In genomic region chr3:153052096-153052460, GRCh38 we compare ENCODE assay signal across 9 cellular contexts.
DNase-seq lines count a peak whose midpoint lies in the region; ATAC-seq, FAIRE-seq and TF ChIP-seq lines count a peak whose summit lies in the region.
"Had no signal": no experiment of that assay in that cellular context is flagged by ENCODE, and none has a peak within 500 bp of the region (broad histone marks: within the 10 kb centered on the region; RNA-seq: fewer than 3 reads in every experiment).

No MANE protein-coding gene starts in this region.

- no TSS peak for BruUV-seq in HepG2 (replicated peaks; lab: Mats Ljungman, UMichigan)

- in situ Hi-C loops in astrocyte of the spinal cord (cut with HindIII; ENCODE audit: low sequenced_read_pairs), result no loop called here
- in situ Hi-C loops in HepG2 (cut with HindIII; ENCODE audit: extremely low pct_ligation_motif_present, low pct_unique_long_range_greater_than_20kb), result no loop called here

- no peak for TF ChIP-seq EP300 in HepG2 (IDR thresholded peaks at IDR 0.05; ENCODE audit: low read depth in 2 of 2, low read length in 2 of 2)
- TF ChIP-seq EP300 in HepG2 (CRISPR knock-in tag; IDR thresholded peaks at IDR 0.05; ENCODE audit: borderline replicate concordance), result no peak

- POLR2A ChIA-PET in AG04449 (lab: Yijun Ruan, JAX), result interaction anchor here (0.6 to 1.5 kb wide), 2 partner anchors 89 to 109 kb away, joined by 3 to 10 read pairs; no protein-coding TSS in a partner anchor
- POLR2A ChIA-PET in HepG2 (lab: Yijun Ruan, JAX), result no interaction called here

- H4K20me1 ChIP-seq in HepG2 (ENCODE audit: insufficient read depth, low read length), result no peaks in the 10 kb centered on the region

- intact Hi-C loops in HepG2 (cut with micrococcal nuclease; ENCODE audit: unreplicated experiment), result no loop called here

- TF ChIP-seq CTCF in AG04449 (IDR thresholded peaks at IDR 0.05; ENCODE audit: insufficient read depth, low read length, missing control alignments) (no peak), astrocyte of the spinal cord (IDR thresholded peaks at IDR 0.05; ENCODE audit: low read depth, low read length) (no peak), HepG2 (CRISPR knock-in tag; IDR thresholded peaks at IDR 0.05) (no peak)

- no peak overlapping the region for H2AFZ ChIP-seq in HepG2 (ENCODE audit: low read length)

- TF ChIP-seq RAD21 in HepG2 (CRISPR knock-in tag; IDR thresholded peaks at IDR 0.05), result no peak

- no peaks in the 10 kb centered on the region for H3K79me2 ChIP-seq in HepG2 (ENCODE audit: insufficient read depth, low read length)

- ATAC-seq in HepG2, result no peak
- no peak for ATAC-seq in GM21717 (IDR thresholded peaks at IDR 0.05; ENCODE audit: unreplicated experiment)
- no peak for ATAC-seq in GM18498 (IDR thresholded peaks at IDR 0.05; ENCODE audit: unreplicated experiment)

- H3K4me3 ChIP-seq in AG04449 (ENCODE audit: low read depth, low read length), result no peak overlapping the region
- no peak overlapping the region for H3K4me3 ChIP-seq in astrocyte of the spinal cord (ENCODE audit: low read depth, low read length)
- no peak overlapping the region for H3K4me3 ChIP-seq in HepG2 (replicated peaks in 1 of 3; ENCODE audit: insufficient read depth in 1 of 3, low read depth in 2 of 3, low read length in 3 of 3)
- H3K4me3 ChIP-seq: dorsolateral prefrontal cortex had no signal

- no peaks in the 10 kb centered on the region for H3K36me3 ChIP-seq in HepG2 (replicated peaks in 1 of 2; ENCODE audit: control insufficient read depth in 1 of 2, insufficient read depth in 2 of 2, low read length in 2 of 2)

- no peaks in the 10 kb centered on the region for H3K9me3 ChIP-seq in HepG2 (ENCODE audit: low read length)

- WGBS in HepG2 (ENCODE audit: low lambda C conversion rate), result 0% methylated on average over 4 of the region's 4 CpGs

- no peak for FAIRE-seq in HepG2 (lab: Jason Lieb, UNC)

- no peak overlapping the region for H3K27ac ChIP-seq in HepG2 (ENCODE audit: extremely low read length, insufficient read depth, low read length)
- H3K27ac ChIP-seq: dorsolateral prefrontal cortex had no signal

- CTCF ChIA-PET in AG04449 (lab: Yijun Ruan, JAX) (interaction anchor here (1.0 to 4.2 kb wide), 3 partner anchors 9 to 112 kb away, joined by 4 to 19 read pairs (median 8); partner anchors contain the start of gene RAP2B), HepG2 (lab: Yijun Ruan, JAX; ENCODE audit: low intra/inter-chr PET ratio, low total read pairs) (no interaction called here)

- no peak overlapping the region for H3K9ac ChIP-seq in HepG2 (ENCODE audit: insufficient read depth, low read depth, low read length)

- DNase-seq in AG04449 (ENCODE audit: low read depth, low spot score), result peak; percentile 72
- DNase-seq in Kasumi-1 (lab: John Stamatoyannopoulos, UW), result peak; percentile 55 to 76
- peak; percentile 94 for DNase-seq in astrocyte of the spinal cord (ENCODE audit: low read depth, low spot score)
- DNase-seq in HepG2 (ENCODE audit: low spot score), result peak; percentile 6
- DNase-seq in NCI-H187 treated with DMSO at 0.1 percent for 48 hours (lab: John Stamatoyannopoulos, UW), result no peak
- no peak for DNase-seq in activated CD4-positive, CD25-positive, alpha-beta regulatory T cell (lab: John Stamatoyannopoulos, UW)

- H3K27me3 ChIP-seq in HepG2 (ENCODE audit: control insufficient read depth in 1 of 2, insufficient read depth in 2 of 2, low read length in 2 of 2), result no peaks in the 10 kb centered on the region
- H3K27me3 ChIP-seq: dorsolateral prefrontal cortex had no signal

- TF ChIP-seq POLR2A in HepG2 (IDR thresholded peaks at IDR 0.05; ENCODE audit: insufficient read depth in 1 of 2, low read depth in 2 of 2, low read length in 2 of 2), result no peak

- no peak overlapping the region for H3K4me2 ChIP-seq in HepG2 (ENCODE audit: low read depth, low read length)

- no peaks in the 10 kb centered on the region for H3K4me1 ChIP-seq in HepG2 (ENCODE audit: insufficient read depth, low read length)

TF ChIP-seq in HepG2, 621 proteins besides CTCF, POLR2A, EP300 and RAD21:
- TF ChIP-seq FOSL2 (CRISPR knock-in tag; IDR thresholded peaks at IDR 0.05) (peak; percentile 34), HNF1B (CRISPR knock-in tag; IDR thresholded peaks at IDR 0.05) (no peak)

Comparison
In these comparisons a context has a peak if more than half of its experiments do, and no peak if none do; other contexts are left out.
1. DNase-seq: peak in AG04449 (single experiment), Kasumi-1 (2 of 2), astrocyte of the spinal cord (single experiment) and HepG2 (single experiment); none in NCI-H187 treated with DMSO at 0.1 percent for 48 hours (single experiment) and activated CD4-positive, CD25-positive, alpha-beta regulatory T cell (0 of 4).